ENCODE assay signal across 8 cellular contexts in the genomic region with DNA sequence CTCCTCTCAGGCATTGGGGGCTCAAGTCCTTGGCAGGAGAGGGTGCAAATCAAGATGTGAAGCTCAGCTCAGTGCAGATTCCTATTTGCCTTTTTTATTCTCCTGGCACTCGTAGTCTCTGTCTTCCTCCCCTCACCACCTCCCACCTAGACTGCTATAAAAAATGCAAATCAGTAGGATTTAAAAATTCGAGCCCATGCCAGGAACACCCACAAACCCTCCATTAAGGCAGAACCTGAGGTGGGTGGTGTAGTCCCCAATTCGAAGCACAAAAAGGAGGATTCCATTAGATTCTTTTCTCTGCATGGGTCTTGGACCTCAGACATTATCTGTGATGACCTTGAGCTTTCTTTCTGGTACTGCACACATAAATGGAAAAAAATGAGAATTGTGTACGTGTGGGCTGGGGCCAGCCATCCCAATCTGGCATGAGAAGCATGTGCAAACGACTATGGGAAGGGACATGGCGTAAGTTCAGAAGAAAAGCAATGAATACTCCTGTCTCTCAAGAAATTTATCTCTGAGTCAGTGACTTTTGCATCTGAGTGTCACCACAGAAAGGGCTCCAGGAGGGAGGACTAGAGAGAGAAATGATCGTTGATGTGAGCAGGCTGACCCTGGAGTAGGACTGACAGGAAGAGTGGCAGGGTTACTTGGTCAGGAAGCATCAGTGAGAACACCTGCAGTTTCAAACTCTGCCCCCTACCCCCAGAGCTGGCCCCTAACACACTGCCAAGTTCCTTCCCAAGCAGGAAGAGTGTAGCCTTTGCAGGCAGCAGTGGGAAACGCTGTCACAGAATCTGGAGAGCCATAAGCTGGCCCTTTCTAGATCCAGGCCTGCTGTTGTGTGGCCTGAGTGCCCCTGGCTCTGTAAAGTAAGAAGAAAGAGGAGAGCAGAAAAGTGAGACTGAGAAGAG. TPM values are rescaled to one million over a fixed set of nuclear protein-coding genes. Genes with fewer than 3 reads are reported as not detected.
A peak's percentile ranks its signal among the peaks of the same experiment; 100 is the strongest.
DNase-seq lines count a peak whose midpoint lies in the region; ATAC-seq, FAIRE-seq and TF ChIP-seq lines count a peak whose summit lies in the region.

No MANE protein-coding gene starts in this region.

- H3K36me3 Mint-ChIP-seq in HFFc6 (ENCODE audit: low read depth) (no peaks in the 10 kb centered on the region), MCF 10A (ENCODE audit: insufficient read depth, unreplicated experiment) (no peaks in the 10 kb centered on the region)

- intact Hi-C loops in MCF 10A (cut with micrococcal nuclease), result no loop called here

- TF ChIP-seq CTCF in A549 (IDR thresholded peaks at IDR 0.05) (no peak), HFFc6 (IDR thresholded peaks at IDR 0.05) (no peak), MCF 10A (IDR thresholded peaks at IDR 0.05; ENCODE audit: unreplicated experiment) (no peak)

- H3K4me2 ChIP-seq in A549, result peak overlapping the region; percentile 100

- ATAC-seq in A549, result no peak
- ATAC-seq in HG02938 (IDR thresholded peaks at IDR 0.05; ENCODE audit: unreplicated experiment), result no peak

- POLR2A ChIA-PET in A549 (lab: Yijun Ruan, JAX), result interaction anchor here (1.2 kb wide), 1 partner anchor 11 kb away, joined by 3 read pairs; no protein-coding TSS in a partner anchor
- POLR2A ChIA-PET in MCF 10A (lab: Yijun Ruan, JAX), result interaction anchor here (1.0 to 4.8 kb wide), 12 partner anchors 8 to 289 kb away, joined by 3 to 86 read pairs (median 8); a partner anchor contains a TSS
- POLR2A ChIA-PET in HEK293T (lab: Yijun Ruan, JAX), result interaction anchor here (1.0 to 2.1 kb wide), 4 partner anchors 10 to 18 kb away, joined by 3 to 7 read pairs (median 4); a partner anchor contains a TSS

- H3K27me3 Mint-ChIP-seq in HFFc6 (ENCODE audit: insufficient read depth), result no peaks in the 10 kb centered on the region
- no peaks in the 10 kb centered on the region for H3K27me3 Mint-ChIP-seq in MCF 10A (ENCODE audit: insufficient read depth, unreplicated experiment)

- TF ChIP-seq POLR2A in A549 (IDR thresholded peaks at IDR 0.05; ENCODE audit: low read length), result no peak

- H3K27ac ChIP-seq in A549 (peak overlapping the region in 1 of 2 experiments; percentile 95; a peak in 1 of 6 replicates), mucosa of rectum (ENCODE audit: low read depth in 2 of 2, low read length in 2 of 2) (peak overlapping the region in 1 of 2 donors; percentile 86)

- H3K9ac ChIP-seq in mucosa of rectum (ENCODE audit: low read depth in 1 of 2, low read length in 2 of 2), result peak overlapping the region in 1 of 2 donors; percentile 74

- H3K4me3 Mint-ChIP-seq in HFFc6, result peak overlapping the region; percentile 93
- H3K4me3 Mint-ChIP-seq in MCF 10A (ENCODE audit: unreplicated experiment), result peak overlapping the region; percentile 82

- H3K27ac Mint-ChIP-seq in HFFc6 (peak overlapping the region; percentile 61), MCF 10A (ENCODE audit: low read depth, unreplicated experiment) (peak overlapping the region; percentile 47)

- H3K27me3 ChIP-seq in mucosa of rectum (ENCODE audit: control insufficient read depth in 2 of 2, insufficient read depth in 2 of 2, low read length in 2 of 2), result peaks cover 8 to 12% of the 10 kb centered on the region in 2 donors

- peaks cover 10% of the 10 kb centered on the region; the same call in 2 of the 3 replicates for H3K4me1 ChIP-seq in A549
- peaks cover 17 to 24% of the 10 kb centered on the region in 2 donors for H3K4me1 ChIP-seq in mucosa of rectum (ENCODE audit: control insufficient read depth in 2 of 2, insufficient read depth in 2 of 2, low read length in 2 of 2)

- no peaks in the 10 kb centered on the region for H3K9me3 Mint-ChIP-seq in HFFc6
- no peaks in the 10 kb centered on the region for H3K9me3 Mint-ChIP-seq in MCF 10A (ENCODE audit: unreplicated experiment)

- TF ChIP-seq RAD21 in A549 (conservative IDR thresholded peaks at IDR 0.05 in 1 of 2, IDR thresholded peaks at IDR 0.05 in 1 of 2), result no peak

- BruUV-seq in MCF 10A (replicated peaks; lab: Mats Ljungman, UMichigan), result TSS peak; percentile 31

- H3K4me1 Mint-ChIP-seq in HFFc6 (ENCODE audit: low read depth), result peaks cover 35% of the 10 kb centered on the region
- peaks cover 17% of the 10 kb centered on the region for H3K4me1 Mint-ChIP-seq in MCF 10A (ENCODE audit: insufficient read depth, unreplicated experiment)

- H3K9me3 ChIP-seq in A549, result no peaks in the 10 kb centered on the region
- no peaks in the 10 kb centered on the region for H3K9me3 ChIP-seq in mucosa of rectum (ENCODE audit: control insufficient read depth in 2 of 2, low read length in 2 of 2)

- TF ChIP-seq EP300 in A549 (IDR thresholded peaks at IDR 0.05), result no peak

- H3K4me3 ChIP-seq in A549 (no peak overlapping the region; the same call in 2 of the 3 replicates), mucosa of rectum (ENCODE audit: low read length in 2 of 2) (peak overlapping the region; percentile 68 to 78)

- 83% methylated on average over 8 of the region's 8 CpGs for WGBS in A549 (ENCODE audit: missing lambda C conversion rate)

- no peaks in the 10 kb centered on the region for H3K36me3 ChIP-seq in mucosa of rectum (ENCODE audit: control insufficient read depth in 2 of 2, insufficient read depth in 2 of 2, low read length in 2 of 2)

- no peak for DNase-seq in A549 (ENCODE audit: low read depth in 1 of 2, low spot score in 1 of 2)
- no peak for DNase-seq in HFFc6
- DNase-seq in MCF 10A (ENCODE audit: unreplicated experiment), result no peak
- no peak for DNase-seq in HEK293T (ENCODE audit: extremely low spot score)
- no peak for DNase-seq in NCI-H1417 (lab: John Stamatoyannopoulos, UW)
- no peak for DNase-seq in NCI-H510A treated with DMSO at 0.1 percent for 48 hours (lab: John Stamatoyannopoulos, UW)

- CTCF ChIA-PET in A549 (lab: Yijun Ruan, JAX), result interaction anchor here (0.6 to 9.0 kb wide), 5 partner anchors 10 to 23 kb away, joined by 3 to 47 read pairs (median 3); no protein-coding TSS in a partner anchor
- CTCF ChIA-PET in MCF 10A (lab: Yijun Ruan, JAX), result interaction anchor here (0.6 to 9.9 kb wide), 12 partner anchors 8 to 891 kb away, joined by 3 to 94 read pairs (median 4); no protein-coding TSS in a partner anchor
- CTCF ChIA-PET in HEK293T (lab: Yijun Ruan, JAX), result interaction anchor here (0.6 to 2.4 kb wide), 5 partner anchors 10 to 622 kb away, joined by 3 to 17 read pairs (median 4); no protein-coding TSS in a partner anchor

- FAIRE-seq in A549 (lab: Jason Lieb, UNC), result no peak

TF ChIP-seq in A549, 52 proteins besides CTCF, POLR2A, EP300 and RAD21 (continues in another document):
- TF ChIP-seq NPAS2 (CRISPR knock-in tag; IDR thresholded peaks at IDR 0.05; ENCODE audit: borderline replicate concordance), result no peak
- TF ChIP-seq, protein P1, sequence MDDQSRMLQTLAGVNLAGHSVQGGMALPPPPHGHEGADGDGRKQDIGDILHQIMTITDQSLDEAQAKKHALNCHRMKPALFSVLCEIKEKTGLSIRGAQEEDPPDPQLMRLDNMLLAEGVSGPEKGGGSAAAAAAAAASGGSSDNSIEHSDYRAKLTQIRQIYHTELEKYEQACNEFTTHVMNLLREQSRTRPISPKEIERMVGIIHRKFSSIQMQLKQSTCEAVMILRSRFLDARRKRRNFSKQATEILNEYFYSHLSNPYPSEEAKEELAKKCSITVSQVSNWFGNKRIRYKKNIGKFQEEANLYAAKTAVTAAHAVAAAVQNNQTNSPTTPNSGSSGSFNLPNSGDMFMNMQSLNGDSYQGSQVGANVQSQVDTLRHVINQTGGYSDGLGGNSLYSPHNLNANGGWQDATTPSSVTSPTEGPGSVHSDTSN (IDR thresholded peaks at IDR 0.05), result no peak
- no peak for TF ChIP-seq RCOR1 (IDR thresholded peaks at IDR 0.05; ENCODE audit: low read depth, low read length)
- TF ChIP-seq RARB (CRISPR knock-in tag; IDR thresholded peaks at IDR 0.05), result no peak

TF ChIP-seq in HEK293T, 16 proteins besides CTCF, POLR2A, EP300 and RAD21:
- TF ChIP-seq CTBP1 (IDR thresholded peaks at IDR 0.05; ENCODE audit: borderline replicate concordance), result no peak
- TF ChIP-seq ARNT (IDR thresholded peaks at IDR 0.05), result no peak
- no peak for TF ChIP-seq SP1 (IDR thresholded peaks at IDR 0.05)
- no peak for TF ChIP-seq LEF1 (IDR thresholded peaks at IDR 0.05; ENCODE audit: borderline replicate concordance)
- TF ChIP-seq FOXA1 (IDR thresholded peaks at IDR 0.05), result no peak
- no peak for TF ChIP-seq TARDBP (IDR thresholded peaks at IDR 0.05)
- no peak for TF ChIP-seq ZNF384 (IDR thresholded peaks at IDR 0.05)
- no peak for TF ChIP-seq NFRKB (IDR thresholded peaks at IDR 0.05)
- no peak for TF ChIP-seq BHLHE40 (IDR thresholded peaks at IDR 0.05; ENCODE audit: borderline replicate concordance)
- TF ChIP-seq HDGF (IDR thresholded peaks at IDR 0.05; ENCODE audit: borderline replicate concordance), result no peak

RNA-seq across cellular contexts. Expression of a gene that starts 1.7 kb away (rescaled TPM):
- polyA plus RNA-seq in A549 (2011; rRNA removed), result 1.2 TPM in 2 replicates
- 0.40 and 0.66 TPM in 2 replicates for polyA plus RNA-seq in A549 (2012; cell fraction: cytosol; rRNA removed)
- 0.78 and 1.2 TPM in 2 replicates for polyA plus RNA-seq in A549 (2012; cell fraction: nucleus; rRNA removed)
- 1.3 to 2.1 TPM (median 1.8 TPM) in 3 replicates for polyA plus RNA-seq in A549 (2017; fragmentation: RNase III; extraction: RNeasy Plus Mini Kit Qiagen cat#74134 plus additional on column Dnase treatment)
- 1.3 and 4.6 TPM in 2 replicates for polyA minus RNA-seq in A549 (2011; rRNA and poly(A)+ RNA removed)
- 1 to 10 TPM; 1.7 to 3.5 (median 2.6) TPM for total RNA-seq in HFFc6 (2021; fragmentation: NEBNext Ultra II Directional; extraction: Animal tissue kit (Norgen Biotek cat#: 25700))
- 3.5 and 6.6 TPM in 2 replicates for total RNA-seq in MCF 10A (2022)

RNA-seq across cellular contexts. Expression of a gene that starts 18.2 kb away (rescaled TPM):
- polyA plus RNA-seq in A549 (2011; rRNA removed) (10.1 and 13.5 TPM in 2 replicates), A549 (2017; fragmentation: RNase III; extraction: RNeasy Plus Mini Kit Qiagen cat#74134 plus additional on column Dnase treatment) (7.9 to 9.0 TPM (median 8.4 TPM) in 3 replicates)
- polyA plus RNA-seq in A549 (2012; cell fraction: cytosol; rRNA removed), result 2.3 and 2.4 TPM in 2 replicates
- polyA plus RNA-seq in A549 (2012; cell fraction: nucleus; rRNA removed), result 4.1 and 4.2 TPM in 2 replicates
- 6.6 and 6.9 TPM in 2 replicates for polyA minus RNA-seq in A549 (2011; rRNA and poly(A)+ RNA removed)
- 10 to 100 TPM; 12.9 to 15.5 (median 13.9) TPM for total RNA-seq in HFFc6 (2021; fragmentation: NEBNext Ultra II Directional; extraction: Animal tissue kit (Norgen Biotek cat#: 25700))
- 14.8 and 16.8 TPM in 2 replicates for total RNA-seq in MCF 10A (2022)
